ENCODE assay signal across 17 cellular contexts in the genomic region with DNA sequence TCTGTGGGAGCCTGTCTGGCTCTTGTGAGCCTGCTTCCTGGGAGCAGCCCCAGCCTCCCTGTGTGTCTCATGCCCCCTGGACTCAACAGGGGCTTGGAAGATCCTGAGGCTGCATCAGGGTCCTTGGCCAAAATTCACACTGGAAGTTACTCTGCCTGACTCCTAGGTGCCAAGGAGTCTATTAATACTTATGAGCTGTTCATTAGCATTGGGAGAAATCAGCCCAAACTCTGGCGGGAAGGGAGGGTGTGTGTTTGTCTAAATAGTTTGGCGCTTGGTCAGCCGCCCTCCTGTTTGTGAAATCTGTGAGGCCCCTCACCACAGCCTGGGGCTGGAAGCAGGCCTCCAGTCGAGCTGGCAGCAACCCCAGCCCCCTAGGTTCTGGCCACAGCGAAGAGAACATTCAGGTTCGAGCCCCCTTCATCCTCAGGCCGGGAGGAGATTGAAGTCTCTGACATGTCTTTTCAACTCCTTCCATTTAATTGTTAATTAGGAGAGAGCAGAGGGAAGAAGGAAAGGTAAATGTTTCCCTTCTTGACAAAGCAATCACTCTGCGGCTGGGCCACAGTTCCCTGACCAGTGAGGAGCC.
DNase-seq lines count a peak whose midpoint lies in the region; ATAC-seq, FAIRE-seq and TF ChIP-seq lines count a peak whose summit lies in the region.
"Had no signal": no experiment of that assay in that cellular context is flagged by ENCODE, and none has a peak within 500 bp of the region (broad histone marks: within the 10 kb centered on the region; RNA-seq: fewer than 3 reads in every experiment).

No MANE protein-coding gene starts in this region.

- no peaks in the 10 kb centered on the region for H3K79me2 ChIP-seq in hepatocyte

- POLR2A ChIA-PET in WTC11 (lab: Charles Lee): no interaction called here

- peak overlapping the region; percentile 50 for H3K4me2 ChIP-seq in hepatocyte

- TF ChIP-seq POLR2A in ovary (IDR thresholded peaks at IDR 0.05): no peak
- TF ChIP-seq POLR2A in GM12891 (IDR thresholded peaks at IDR 0.05; ENCODE audit: low read depth, low read length): no peak

- intact Hi-C loops in ovary (cut with DNase I): no loop called here

- H3K36me3 Mint-ChIP-seq in WTC11: peaks cover 9% of the 10 kb centered on the region
- H3K36me3 Mint-ChIP-seq in glutamatergic neuron (ENCODE audit: unreplicated experiment): peaks cover 3% of the 10 kb centered on the region
- H3K36me3 Mint-ChIP-seq: activated naive CD8-positive, alpha-beta T cell treated with anti-CD3 and anti-CD28 coated beads, Interleukin-2, amount 10 ng/mL, durations not matched to agents 7 days and 5 days had no signal

- H3K9me3 Mint-ChIP-seq in WTC11 (peaks cover 11% of the 10 kb centered on the region), glutamatergic neuron (ENCODE audit: unreplicated experiment) (peaks cover 3% of the 10 kb centered on the region)
- H3K9me3 Mint-ChIP-seq: activated naive CD8-positive, alpha-beta T cell treated with anti-CD3 and anti-CD28 coated beads, Interleukin-2, amount 10 ng/mL, durations not matched to agents 7 days and 5 days had no signal

- FAIRE-seq in GM12891 (lab: Jason Lieb, UNC): no peak
- FAIRE-seq: GM12878 had no signal

- H3K4me3 ChIP-seq in H7 (ENCODE audit: insufficient read depth, low read depth, low read length) (no peak overlapping the region), hepatocyte (no peak overlapping the region), ovary (no peak overlapping the region)
- H3K4me3 ChIP-seq: GM12878, mucosa of descending colon, psoas muscle had no signal

- no peaks in the 10 kb centered on the region for H3K36me3 ChIP-seq in H7 (replicated peaks; ENCODE audit: control insufficient read depth, insufficient read depth, low read length)
- H3K36me3 ChIP-seq in hepatocyte (replicated peaks; ENCODE audit: insufficient read depth, low read depth): no peaks in the 10 kb centered on the region
- H3K36me3 ChIP-seq in ovary: no peaks in the 10 kb centered on the region

- H3K27ac ChIP-seq in hepatocyte: peak overlapping the region; percentile 95
- H3K27ac ChIP-seq in ovary: no peak overlapping the region
- H3K27ac ChIP-seq: psoas muscle had no signal

- 51% methylated on average over 8 of the region's 8 CpGs for WGBS in hepatocyte (ENCODE audit: low lambda C conversion rate, missing lambda C conversion rate)
- 52 to 69% (median 56%) methylated on average over 8 of the region's 8 CpGs for WGBS in ovary, 3 donors

- H4K20me1 ChIP-seq in hepatocyte (ENCODE audit: insufficient read depth, poor library complexity, severe bottlenecking): no peaks in the 10 kb centered on the region

- H3K9me3 ChIP-seq in hepatocyte (ENCODE audit: low read depth) (no peaks in the 10 kb centered on the region), ovary (no peaks in the 10 kb centered on the region)
- H3K9me3 ChIP-seq: mucosa of descending colon, psoas muscle had no signal

- no peak for TF ChIP-seq EP300 in ovary (IDR thresholded peaks at IDR 0.05)

- CTCF ChIA-PET in WTC11 (lab: Charles Lee): interaction anchor here (0.7 to 1.6 kb wide), 4 partner anchors 24 to 178 kb away, joined by 3 to 4 read pairs (median 3); no protein-coding TSS in a partner anchor

- H2AFZ ChIP-seq in hepatocyte: peak overlapping the region; percentile 50

- H3K27ac Mint-ChIP-seq in WTC11: peak overlapping the region; percentile 86
- H3K27ac Mint-ChIP-seq in glutamatergic neuron (ENCODE audit: unreplicated experiment): no peak overlapping the region
- H3K27ac Mint-ChIP-seq: activated naive CD8-positive, alpha-beta T cell treated with anti-CD3 and anti-CD28 coated beads, Interleukin-2, amount 10 ng/mL, durations not matched to agents 7 days and 5 days; B cell; dendritic cell treated with granulocyte-macrophage colony-stimulating factor and Interleukin-4, amounts not matched to agents 40 ng/mL and 50 ng/mL, for 4 days had no signal

- peak; percentile 61 for DNase-seq in H7
- DNase-seq in WTC11 (ENCODE audit: low spot score): peak; percentile 16
- DNase-seq in hepatocyte (ENCODE audit: low spot score): no peak
- peak in 3 of 5 donors; percentile 34 to 65 (median 37) for DNase-seq in ovary
- no peak for DNase-seq in activated CD4-positive, alpha-beta T cell treated with anti-CD3 and anti-CD28 coated beads, Interleukin-2, amount 50 U/mL, for 48 hours
- no peak for DNase-seq in glutamatergic neuron
- DNase-seq in GM12891 (ENCODE audit: insufficient read length, low spot score): no peak
- DNase-seq in NCI-H446 (lab: John Stamatoyannopoulos, UW): no peak
- DNase-seq: activated naive CD8-positive, alpha-beta T cell treated with anti-CD3 and anti-CD28 coated beads, Interleukin-2, amount 10 ng/mL, durations not matched to agents 7 days and 5 days; mucosa of descending colon; NCI-H1417 treated with DMSO at 0.1 percent for 48 hours; NCI-H446 treated with DMSO at 0.1 percent for 48 hours; psoas muscle; stimulated activated CD4-positive, alpha-beta T cell treated with anti-CD3 and anti-CD28 coated beads, Interleukin-2, amount 100 ng/mL, for 48 hours had no signal

- H3K27me3 Mint-ChIP-seq in WTC11 (ENCODE audit: low read depth) (peaks cover 15% of the 10 kb centered on the region), glutamatergic neuron (ENCODE audit: unreplicated experiment) (peaks cover 10% of the 10 kb centered on the region)
- H3K27me3 Mint-ChIP-seq: activated naive CD8-positive, alpha-beta T cell treated with anti-CD3 and anti-CD28 coated beads, Interleukin-2, amount 10 ng/mL, durations not matched to agents 7 days and 5 days; B cell had no signal

- H3K4me1 ChIP-seq in hepatocyte (ENCODE audit: insufficient read depth) (peaks cover 47% of the 10 kb centered on the region), ovary (ENCODE audit: insufficient read depth) (no peaks in the 10 kb centered on the region)
- H3K4me1 ChIP-seq: psoas muscle had no signal

- no peaks in the 10 kb centered on the region for H3K9me2 ChIP-seq in hepatocyte (replicated peaks; ENCODE audit: insufficient read depth)

- H3K4me3 Mint-ChIP-seq in WTC11 (no peak overlapping the region), glutamatergic neuron (ENCODE audit: unreplicated experiment) (no peak overlapping the region)
- H3K4me3 Mint-ChIP-seq: activated naive CD8-positive, alpha-beta T cell treated with anti-CD3 and anti-CD28 coated beads, Interleukin-2, amount 10 ng/mL, durations not matched to agents 7 days and 5 days; B cell; dendritic cell treated with granulocyte-macrophage colony-stimulating factor and Interleukin-4, amounts not matched to agents 40 ng/mL and 50 ng/mL, for 4 days had no signal

- TF ChIP-seq CTCF in WTC11 (IDR thresholded peaks at IDR 0.05): no peak
- TF ChIP-seq CTCF in hepatocyte (IDR thresholded peaks at IDR 0.05; ENCODE audit: poor library complexity): no peak
- TF ChIP-seq CTCF in ovary (IDR thresholded peaks at IDR 0.05): no peak
- TF ChIP-seq CTCF in glutamatergic neuron (IDR thresholded peaks at IDR 0.05; ENCODE audit: partially characterized antibody, unreplicated experiment): no peak

- peaks cover 47% of the 10 kb centered on the region for H3K4me1 Mint-ChIP-seq in WTC11
- peaks cover 20% of the 10 kb centered on the region for H3K4me1 Mint-ChIP-seq in glutamatergic neuron (ENCODE audit: low read depth, unreplicated experiment)
- H3K4me1 Mint-ChIP-seq: activated naive CD8-positive, alpha-beta T cell treated with anti-CD3 and anti-CD28 coated beads, Interleukin-2, amount 10 ng/mL, durations not matched to agents 7 days and 5 days; B cell had no signal

- H3K27me3 ChIP-seq in H7 (ENCODE audit: control insufficient read depth, insufficient read depth, low read length): peaks cover 2% of the 10 kb centered on the region; the same call in 1 of the 2 replicates
- no peaks in the 10 kb centered on the region for H3K27me3 ChIP-seq in hepatocyte
- no peaks in the 10 kb centered on the region for H3K27me3 ChIP-seq in ovary

- peak; percentile 70 for ATAC-seq in WTC11
- ATAC-seq: GM12878, mucosa of descending colon, psoas muscle had no signal

TF ChIP-seq in WTC11, 78 proteins besides CTCF, POLR2A, EP300 and RAD21:
- TF ChIP-seq SP1 (CRISPR knock-in tag; conservative IDR thresholded peaks at IDR 0.05): 0 out of 2 replicates have a peak, but pooled peaks have one; percentile 41
- TF ChIP-seq EMX1 (CRISPR knock-in tag; IDR thresholded peaks at IDR 0.05): no peak
TF ChIP-seq in WTC11: peak in this region for 1.

TF ChIP-seq in GM12891, 5 proteins besides CTCF, POLR2A, EP300 and RAD21:
- TF ChIP-seq SPI1 (IDR thresholded peaks at IDR 0.05; ENCODE audit: low read depth, low read length) (no peak), PAX5 (IDR thresholded peaks at IDR 0.05; ENCODE audit: insufficient read depth, low read length, severe bottlenecking) (no peak), TAF1 (IDR thresholded peaks at IDR 0.05; ENCODE audit: low read depth, low read length) (no peak), POLR2AphosphoS5 (IDR thresholded peaks at IDR 0.05; ENCODE audit: low read depth, low read length) (no peak), POU2F2 (IDR thresholded peaks at IDR 0.05; ENCODE audit: low read depth, low read length) (no peak)
TF ChIP-seq in GM12891: peak in this region for 0.

Comparison
In these comparisons a context has a peak if more than half of its experiments do, and no peak if none do; other contexts are left out.
1. DNase-seq: peak in H7 (single experiment), WTC11 (single experiment) and ovary (3 of 5); none in hepatocyte (single experiment), activated CD4-positive, alpha-beta T cell treated with anti-CD3 and anti-CD28 coated beads, Interleukin-2, amount 50 U/mL, for 48 hours (0 of 2), glutamatergic neuron (single experiment), GM12891 (single experiment) and NCI-H446 (0 of 2).